In the genomic region with DNA sequence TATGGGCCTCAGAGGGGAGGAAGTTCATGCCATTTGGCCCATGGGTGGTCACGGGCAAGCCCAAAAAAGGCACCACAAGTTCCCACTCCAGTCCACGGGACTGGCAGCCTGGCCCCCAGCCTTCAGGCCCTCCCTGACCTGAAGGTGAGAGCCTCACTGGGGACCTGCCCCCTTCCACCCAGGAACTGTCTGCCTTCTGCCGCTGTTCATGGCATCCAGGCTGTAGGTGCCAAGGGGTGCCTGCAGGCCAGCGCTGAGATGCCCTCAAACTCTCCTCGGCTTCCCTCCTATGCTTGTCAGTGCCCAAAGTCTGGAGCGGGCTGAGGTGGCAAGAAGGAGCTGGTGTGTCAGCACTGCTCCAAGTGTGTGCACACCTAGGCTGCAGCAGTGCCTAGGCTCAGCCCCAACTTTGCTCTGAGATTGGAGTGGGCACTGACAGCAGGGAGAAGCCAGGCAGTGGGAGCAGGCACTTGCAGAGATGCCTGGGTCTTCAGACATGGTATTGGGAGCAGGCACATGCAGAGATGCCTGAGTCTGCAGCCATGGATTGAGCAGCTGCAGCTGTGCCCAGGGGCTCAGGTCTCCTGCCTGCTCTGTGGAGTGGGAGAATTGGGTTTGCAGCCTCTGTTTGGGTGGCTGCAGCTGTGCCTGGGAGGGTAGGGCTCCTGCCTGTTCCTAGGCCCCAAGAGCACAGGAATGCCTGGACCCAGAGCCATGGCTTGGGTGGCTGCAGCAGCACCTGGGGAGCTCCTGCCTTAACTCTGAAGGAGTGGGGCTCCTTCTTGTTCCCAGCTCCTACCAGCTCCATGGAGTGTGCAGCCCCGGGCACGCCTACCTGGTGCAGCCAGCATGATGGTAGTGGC, we compare ENCODE assay signal across 20 cellular contexts. TPM values are rescaled to one million over a fixed set of nuclear protein-coding genes. Genes with fewer than 3 reads are reported as not detected.
DNase-seq lines count a peak whose midpoint lies in the region; ATAC-seq and TF ChIP-seq lines count a peak whose summit lies in the region.
"Had no signal": no experiment of that assay in that cellular context is flagged by ENCODE, and none has a peak within 500 bp of the region (broad histone marks: within the 10 kb centered on the region; RNA-seq: fewer than 3 reads in every experiment).

No MANE protein-coding gene starts in this region.

- no peaks in the 10 kb centered on the region for H3K36me3 Mint-ChIP-seq in activated naive CD8-positive, alpha-beta T cell treated with anti-CD3 and anti-CD28 coated beads, Interleukin-2, amount 50 U/mL, for 24 hours (ENCODE audit: low read depth)
- no peaks in the 10 kb centered on the region for H3K36me3 Mint-ChIP-seq in activated naive CD8-positive, alpha-beta T cell treated with anti-CD3 and anti-CD28 coated beads for 36 hours
- no peaks in the 10 kb centered on the region for H3K36me3 Mint-ChIP-seq in osteocyte (ENCODE audit: unreplicated experiment)
- no peaks in the 10 kb centered on the region for H3K36me3 Mint-ChIP-seq in activated CD4-positive, alpha-beta T cell treated with anti-CD3 and anti-CD28 coated beads, Interleukin-2, amount 10 ng/mL, durations not matched to agents 24 days and 14 days (ENCODE audit: low read depth)
- H3K36me3 Mint-ChIP-seq: CD4-positive, CD25-positive, alpha-beta regulatory T cell; CD8-positive, alpha-beta T cell had no signal

- WGBS in esophagus muscularis mucosa: 97% methylated on average over 8 of the region's 8 CpGs

- no peak for TF ChIP-seq EP300 in esophagus muscularis mucosa (IDR thresholded peaks at IDR 0.05)

- no peak for DNase-seq in activated naive CD8-positive, alpha-beta T cell treated with anti-CD3 and anti-CD28 coated beads, Interleukin-2, amount 50 U/mL, for 24 hours
- no peak for DNase-seq in activated naive CD8-positive, alpha-beta T cell treated with anti-CD3 and anti-CD28 coated beads for 36 hours
- DNase-seq in esophagus muscularis mucosa (ENCODE audit: extremely low spot score) (peak; percentile 89), mesenteric fat pad (ENCODE audit: low spot score) (peak; percentile 75), osteocyte (ENCODE audit: extremely low spot score, unreplicated experiment) (no peak), tibial artery (no peak)
- no peak for DNase-seq in activated CD4-positive, alpha-beta T cell treated with anti-CD3 and anti-CD28 coated beads, Interleukin-2, amount 10 ng/mL, durations not matched to agents 24 days and 14 days
- DNase-seq: Caco-2; CD4-positive, CD25-positive, alpha-beta regulatory T cell; CD8-positive, alpha-beta T cell; DMS153; DND-41; GM23248; H7; HCEC 1CT had no signal

- TF ChIP-seq CTCF in esophagus muscularis mucosa (IDR thresholded peaks at IDR 0.05) (no peak), osteocyte (IDR thresholded peaks at IDR 0.05) (no peak), tibial artery (IDR thresholded peaks at IDR 0.05) (no peak)

- TF ChIP-seq POLR2A in esophagus muscularis mucosa (IDR thresholded peaks at IDR 0.05; ENCODE audit: low read depth): no peak

- H3K36me3 ChIP-seq in esophagus muscularis mucosa: no peaks in the 10 kb centered on the region
- no peaks in the 10 kb centered on the region for H3K36me3 ChIP-seq in tibial artery
- H3K36me3 ChIP-seq: BLaER1 had no signal

- no peak overlapping the region for H3K27ac Mint-ChIP-seq in activated naive CD8-positive, alpha-beta T cell treated with anti-CD3 and anti-CD28 coated beads, Interleukin-2, amount 50 U/mL, for 24 hours
- no peak overlapping the region for H3K27ac Mint-ChIP-seq in activated naive CD8-positive, alpha-beta T cell treated with anti-CD3 and anti-CD28 coated beads for 36 hours
- H3K27ac Mint-ChIP-seq in osteocyte (ENCODE audit: unreplicated experiment): no peak overlapping the region
- H3K27ac Mint-ChIP-seq in activated CD4-positive, alpha-beta T cell treated with anti-CD3 and anti-CD28 coated beads, Interleukin-2, amount 10 ng/mL, durations not matched to agents 24 days and 14 days: no peak overlapping the region
- H3K27ac Mint-ChIP-seq: B cell; CD4-positive, CD25-positive, alpha-beta regulatory T cell; CD8-positive, alpha-beta T cell had no signal

- H3K4me3 ChIP-seq in esophagus muscularis mucosa (no peak overlapping the region), tibial artery (no peak overlapping the region)
- H3K4me3 ChIP-seq: BLaER1, GM23248 had no signal

- peak; percentile 20 for ATAC-seq in activated naive CD8-positive, alpha-beta T cell treated with anti-CD3 and anti-CD28 coated beads, Interleukin-2, amount 50 U/mL, for 24 hours
- ATAC-seq: CD8-positive, alpha-beta T cell had no signal

- H3K27me3 ChIP-seq in esophagus muscularis mucosa: no peaks in the 10 kb centered on the region
- no peaks in the 10 kb centered on the region for H3K27me3 ChIP-seq in tibial artery
- H3K27me3 ChIP-seq: BLaER1 had no signal

- peaks cover 10% of the 10 kb centered on the region for H3K9me3 Mint-ChIP-seq in activated naive CD8-positive, alpha-beta T cell treated with anti-CD3 and anti-CD28 coated beads, Interleukin-2, amount 50 U/mL, for 24 hours
- H3K9me3 Mint-ChIP-seq in activated naive CD8-positive, alpha-beta T cell treated with anti-CD3 and anti-CD28 coated beads for 36 hours: peaks cover 6% of the 10 kb centered on the region
- peaks cover 8% of the 10 kb centered on the region for H3K9me3 Mint-ChIP-seq in osteocyte (ENCODE audit: unreplicated experiment)
- H3K9me3 Mint-ChIP-seq in activated CD4-positive, alpha-beta T cell treated with anti-CD3 and anti-CD28 coated beads, Interleukin-2, amount 10 ng/mL, durations not matched to agents 24 days and 14 days: peaks cover 4% of the 10 kb centered on the region

- H3K27ac ChIP-seq in esophagus muscularis mucosa (replicated peaks in 1 of 4) (no peak overlapping the region), tibial artery (no peak overlapping the region)
- H3K27ac ChIP-seq: 22Rv1, BLaER1, C4-2B, GM23248 had no signal

- H3K4me3 Mint-ChIP-seq in activated naive CD8-positive, alpha-beta T cell treated with anti-CD3 and anti-CD28 coated beads, Interleukin-2, amount 50 U/mL, for 24 hours: no peak overlapping the region
- H3K4me3 Mint-ChIP-seq in activated naive CD8-positive, alpha-beta T cell treated with anti-CD3 and anti-CD28 coated beads for 36 hours: no peak overlapping the region
- H3K4me3 Mint-ChIP-seq in osteocyte (ENCODE audit: unreplicated experiment): no peak overlapping the region
- H3K4me3 Mint-ChIP-seq in activated CD4-positive, alpha-beta T cell treated with anti-CD3 and anti-CD28 coated beads, Interleukin-2, amount 10 ng/mL, durations not matched to agents 24 days and 14 days: no peak overlapping the region
- H3K4me3 Mint-ChIP-seq: B cell; CD4-positive, CD25-positive, alpha-beta regulatory T cell; CD8-positive, alpha-beta T cell had no signal

- no peaks in the 10 kb centered on the region for H3K4me1 Mint-ChIP-seq in activated naive CD8-positive, alpha-beta T cell treated with anti-CD3 and anti-CD28 coated beads, Interleukin-2, amount 50 U/mL, for 24 hours
- H3K4me1 Mint-ChIP-seq in activated naive CD8-positive, alpha-beta T cell treated with anti-CD3 and anti-CD28 coated beads for 36 hours: no peaks in the 10 kb centered on the region
- no peaks in the 10 kb centered on the region for H3K4me1 Mint-ChIP-seq in osteocyte (ENCODE audit: unreplicated experiment)
- H3K4me1 Mint-ChIP-seq in activated CD4-positive, alpha-beta T cell treated with anti-CD3 and anti-CD28 coated beads, Interleukin-2, amount 10 ng/mL, durations not matched to agents 24 days and 14 days: no peaks in the 10 kb centered on the region
- H3K4me1 Mint-ChIP-seq: B cell; CD4-positive, CD25-positive, alpha-beta regulatory T cell had no signal

- H3K9me3 ChIP-seq in esophagus muscularis mucosa (peaks cover 0 to 9% (median 2%) of the 10 kb centered on the region in 4 donors), tibial artery (peaks cover 0 to 8% (median 2%) of the 10 kb centered on the region in 3 donors)
- H3K9me3 ChIP-seq: Caco-2 had no signal

- intact Hi-C loops in esophagus muscularis mucosa (cut with DNase I) (no loop called here), tibial artery (cut with DNase I; ENCODE audit: low total_unique reads) (no loop called here)
- intact Hi-C loops in activated CD4-positive, alpha-beta T cell treated with anti-CD3 and anti-CD28 coated beads, Interleukin-2, amount 10 ng/mL, durations not matched to agents 24 days and 14 days (cut with micrococcal nuclease): no loop called here

- H3K27me3 Mint-ChIP-seq in activated naive CD8-positive, alpha-beta T cell treated with anti-CD3 and anti-CD28 coated beads, Interleukin-2, amount 50 U/mL, for 24 hours: peaks cover 4% of the 10 kb centered on the region
- H3K27me3 Mint-ChIP-seq in activated naive CD8-positive, alpha-beta T cell treated with anti-CD3 and anti-CD28 coated beads for 36 hours: peaks cover 16% of the 10 kb centered on the region
- peaks cover 22% of the 10 kb centered on the region for H3K27me3 Mint-ChIP-seq in osteocyte (ENCODE audit: unreplicated experiment)
- H3K27me3 Mint-ChIP-seq in activated CD4-positive, alpha-beta T cell treated with anti-CD3 and anti-CD28 coated beads, Interleukin-2, amount 10 ng/mL, durations not matched to agents 24 days and 14 days: peaks cover 4% of the 10 kb centered on the region
- H3K27me3 Mint-ChIP-seq: CD4-positive, CD25-positive, alpha-beta regulatory T cell had no signal

- no peaks in the 10 kb centered on the region for H3K4me1 ChIP-seq in esophagus muscularis mucosa
- H3K4me1 ChIP-seq in tibial artery: no peaks in the 10 kb centered on the region
- H3K4me1 ChIP-seq: BLaER1, Caco-2 had no signal

RNA-seq across cellular contexts. Expression of gene PRR23C, which starts 44.0 kb away (rescaled TPM):
- not detected for total RNA-seq in activated naive CD8-positive, alpha-beta T cell treated with anti-CD3 and anti-CD28 coated beads for 36 hours
- total RNA-seq in esophagus muscularis mucosa (not detected), mesenteric fat pad (not detected), osteocyte (not detected in 2 replicates)
- total RNA-seq in activated CD4-positive, alpha-beta T cell treated with anti-CD3 and anti-CD28 coated beads, Interleukin-2, amount 10 ng/mL, durations not matched to agents 24 days and 14 days: not detected in 2 replicates
- total RNA-seq: B cell; Caco-2; CD4-positive, CD25-positive, alpha-beta regulatory T cell; CD8-positive, alpha-beta T cell; GM23248; H1; H7 had no signal

Comparison
In these comparisons a context has a peak if more than half of its experiments do, and no peak if none do; other contexts are left out.
1. DNase-seq: peak in esophagus muscularis mucosa (single experiment) and mesenteric fat pad (single experiment); none in activated naive CD8-positive, alpha-beta T cell treated with anti-CD3 and anti-CD28 coated beads, Interleukin-2, amount 50 U/mL, for 24 hours (single experiment), activated naive CD8-positive, alpha-beta T cell treated with anti-CD3 and anti-CD28 coated beads for 36 hours (single experiment), osteocyte (single experiment), activated CD4-positive, alpha-beta T cell treated with anti-CD3 and anti-CD28 coated beads, Interleukin-2, amount 10 ng/mL, durations not matched to agents 24 days and 14 days (single experiment) and tibial artery (0 of 2).